In genomic region chr1:10598088-10598712, GRCh38 we compare ENCODE assay signal across 10 cellular contexts.
DNase-seq lines count a peak whose midpoint lies in the region; ATAC-seq and TF ChIP-seq lines count a peak whose summit lies in the region.
"Had no signal": no experiment of that assay in that cellular context is flagged by ENCODE, and none has a peak within 500 bp of the region (broad histone marks: within the 10 kb centered on the region; RNA-seq: fewer than 3 reads in every experiment).

No MANE protein-coding gene starts in this region.

- no peaks in the 10 kb centered on the region for H4K20me1 ChIP-seq in GM23248 (ENCODE audit: insufficient read depth)

- H3K79me2 ChIP-seq in GM23248 (ENCODE audit: insufficient read depth) = no peaks in the 10 kb centered on the region

- in situ Hi-C loops in GM23248 (cut with MboI) = no loop called here

- H3K27ac ChIP-seq in lung (ENCODE audit: low read depth in 1 of 2, low read length in 1 of 2) = no peak overlapping the region
- H3K27ac ChIP-seq in GM23248 = no peak overlapping the region

- no peaks in the 10 kb centered on the region for H3K9me2 ChIP-seq in GM23248 (ENCODE audit: insufficient read depth)

- H3K4me1 ChIP-seq in lung (ENCODE audit: control insufficient read depth in 2 of 2, insufficient read depth in 2 of 2, low read length in 2 of 2) (peaks cover 4 to 15% of the 10 kb centered on the region in 2 donors), GM23248 (ENCODE audit: insufficient read depth) (peaks cover 18% of the 10 kb centered on the region)

- H2AFZ ChIP-seq in GM23248 = no peak overlapping the region

- H3K27me3 ChIP-seq in lung (ENCODE audit: control insufficient read depth, insufficient read depth) = no peaks in the 10 kb centered on the region
- H3K27me3 ChIP-seq in GM23248 (replicated peaks; ENCODE audit: insufficient read depth) = no peaks in the 10 kb centered on the region
- H3K27me3 ChIP-seq: brain microvascular endothelial cell had no signal

- H3K36me3 ChIP-seq in lung (ENCODE audit: control insufficient read depth in 2 of 2, insufficient read depth in 2 of 2, low read length in 2 of 2) (peaks cover 0 to 6% of the 10 kb centered on the region in 2 donors), GM23248 (ENCODE audit: low read depth) (no peaks in the 10 kb centered on the region)
- H3K36me3 ChIP-seq: brain microvascular endothelial cell had no signal

- peaks cover 22% of the 10 kb centered on the region for H3F3A ChIP-seq in GM23248 (ENCODE audit: insufficient read depth)

- no peaks in the 10 kb centered on the region for H3K9me3 ChIP-seq in lung (ENCODE audit: control insufficient read depth in 2 of 2, insufficient read depth in 1 of 2, low read length in 1 of 2)
- H3K9me3 ChIP-seq in GM23248 (ENCODE audit: low read depth) = no peaks in the 10 kb centered on the region

- ATAC-seq in SK-N-SH treated with all-trans-retinoic acid at 6 μM for 48 hours (peak; percentile 43; the same call in 2 of the 3 replicates), lung (ENCODE audit: insufficient read depth, low FRiP score) (peak; percentile 27), GM21619 (IDR thresholded peaks at IDR 0.05; ENCODE audit: unreplicated experiment) (no peak), HG03097 (IDR thresholded peaks at IDR 0.05; ENCODE audit: low FRiP score, unreplicated experiment) (no peak)

- DNase-seq in COLO668 (lab: John Stamatoyannopoulos, UW; ENCODE audit: unreplicated experiment) (peak; percentile 62), LHCN-M2 (ENCODE audit: low read depth) (peak; percentile 30), lung (ENCODE audit: low spot score) (no peak), GM23248 (no peak), NCI-H526 treated with DMSO at 0.1 percent for 48 hours (lab: John Stamatoyannopoulos, UW) (no peak)
- DNase-seq: brain microvascular endothelial cell, NCI-H2227 treated with DMSO at 0.1 percent for 48 hours had no signal

- H3K4me3 ChIP-seq in lung = no peak overlapping the region
- no peak overlapping the region for H3K4me3 ChIP-seq in GM23248

- TF ChIP-seq CTCF in lung (IDR thresholded peaks at IDR 0.05; ENCODE audit: control extremely low read depth, extremely low read depth) = no peak

- WGBS in lung, 2 donors = 67 to 81% methylated on average over 14 of the region's 14 CpGs
- 89 to 93% methylated on average over 14 of the region's 14 CpGs for WGBS in GM23248 (ENCODE audit: low coverage in 1 of 2, low lambda C conversion rate in 2 of 2, missing lambda C conversion rate in 2 of 2), 2 experiments

- H3K9ac ChIP-seq in GM23248 = no peak overlapping the region

- no peak overlapping the region for H3K4me2 ChIP-seq in GM23248 (ENCODE audit: unreplicated experiment)

TF ChIP-seq in SK-N-SH treated with all-trans-retinoic acid at 6 μM for 48 hours, 23 proteins besides CTCF, POLR2A, EP300 and RAD21:
- TF ChIP-seq TSHZ2 (CRISPR knock-in tag; IDR thresholded peaks at IDR 0.05) (no peak), ESRRG (CRISPR knock-in tag; IDR thresholded peaks at IDR 0.05) (no peak), ZFP3 (CRISPR knock-in tag; IDR thresholded peaks at IDR 0.05) (no peak)
TF ChIP-seq in SK-N-SH treated with all-trans-retinoic acid at 6 μM for 48 hours: peak in this region for 0.

Comparison
In these comparisons a context has a peak if more than half of its experiments do, and no peak if none do; other contexts are left out.
1. DNase-seq: peak in COLO668 (single experiment) and LHCN-M2 (single experiment); none in lung (single experiment), GM23248 (single experiment) and NCI-H526 treated with DMSO at 0.1 percent for 48 hours (single experiment).
2. ATAC-seq: peak in SK-N-SH treated with all-trans-retinoic acid at 6 μM for 48 hours (single experiment) and lung (single experiment); none in GM21619 (single experiment) and HG03097 (single experiment).